ENCODE assay signal across 1 cellular context in genomic region chr2:237474931-237475703, GRCh38.
TF ChIP-seq lines count a peak whose summit lies in the region.

No MANE protein-coding gene starts in this region.

TF ChIP-seq in HepG2, 621 proteins besides CTCF, POLR2A, EP300 and RAD21 (continued from another document and continues in another):
- TF ChIP-seq PATZ1 (CRISPR knock-in tag; IDR thresholded peaks at IDR 0.05) (peak; percentile 76), GTF3A (CRISPR knock-in tag; conservative IDR thresholded peaks at IDR 0.05) (0 out of 2 replicates have a peak, but pooled peaks have one; percentile 41), ZNF101 (CRISPR knock-in tag; IDR thresholded peaks at IDR 0.05; ENCODE audit: borderline replicate concordance, low read depth) (no peak), ZNF335 (CRISPR knock-in tag; IDR thresholded peaks at IDR 0.05) (no peak), ZNF33B (CRISPR knock-in tag; IDR thresholded peaks at IDR 0.05) (no peak), ZNF276 (CRISPR knock-in tag; IDR thresholded peaks at IDR 0.05; ENCODE audit: low read depth) (no peak), HOXA7 (CRISPR knock-in tag; IDR thresholded peaks at IDR 0.05) (no peak), TOE1 (CRISPR knock-in tag; IDR thresholded peaks at IDR 0.05) (no peak; the same call in 1 of the 2 replicates), ATF2 (CRISPR knock-in tag; IDR thresholded peaks at IDR 0.05) (peak; percentile 56; the same call in 1 of the 2 replicates), ZNF597 (CRISPR knock-in tag; IDR thresholded peaks at IDR 0.05) (no peak), ZNF768 (CRISPR knock-in tag; IDR thresholded peaks at IDR 0.05) (peak; percentile 53), ZFAT (CRISPR knock-in tag; conservative IDR thresholded peaks at IDR 0.05) (no peak), FOXA3 (CRISPR knock-in tag; IDR thresholded peaks at IDR 0.05) (0 out of 2 replicates have a peak, but pooled peaks have one; percentile 25), ZNF557 (CRISPR knock-in tag; IDR thresholded peaks at IDR 0.05) (no peak), ZNF598 (CRISPR knock-in tag; IDR thresholded peaks at IDR 0.05; ENCODE audit: borderline replicate concordance) (no peak), GFI1 (CRISPR knock-in tag; IDR thresholded peaks at IDR 0.05; ENCODE audit: borderline replicate concordance) (no peak), ZNF672 (CRISPR knock-in tag; IDR thresholded peaks at IDR 0.05) (no peak), SP1 (IDR thresholded peaks at IDR 0.05) (no peak), SP1 (CRISPR knock-in tag; IDR thresholded peaks at IDR 0.05) (peak; percentile 70; the same call in 1 of the 2 replicates), STAT5B (CRISPR knock-in tag; IDR thresholded peaks at IDR 0.05) (no peak), ZNF280B (CRISPR knock-in tag; IDR thresholded peaks at IDR 0.05; ENCODE audit: borderline replicate concordance) (0 out of 2 replicates have a peak, but pooled peaks have one; percentile 16), CEBPG (CRISPR knock-in tag; IDR thresholded peaks at IDR 0.05) (peak; percentile 2; the same call in 1 of the 2 replicates), ZSCAN25 (CRISPR knock-in tag; IDR thresholded peaks at IDR 0.05) (no peak), TEAD2 (CRISPR knock-in tag; IDR thresholded peaks at IDR 0.05) (no peak), PHF20 (CRISPR knock-in tag; IDR thresholded peaks at IDR 0.05) (peak; percentile 75), HNF4G (IDR thresholded peaks at IDR 0.05; ENCODE audit: borderline replicate concordance, low read depth, low read length) (no peak; the same call in none of the 2 replicates), HNF4G (CRISPR knock-in tag; IDR thresholded peaks at IDR 0.05; ENCODE audit: borderline replicate concordance, low read depth) (no peak), GLI4 (CRISPR knock-in tag; IDR thresholded peaks at IDR 0.05; ENCODE audit: borderline replicate concordance) (no peak), ZFP36 (IDR thresholded peaks at IDR 0.05; ENCODE audit: borderline replicate concordance, low read depth, low read length, partially characterized antibody) (no peak), MLLT10 (CRISPR knock-in tag; IDR thresholded peaks at IDR 0.05) (no peak), SNAPC2 (CRISPR knock-in tag; IDR thresholded peaks at IDR 0.05) (peak; percentile 59; the same call in 1 of the 2 replicates), U2AF1 (optimal IDR thresholded peaks at IDR 0.05; ENCODE audit: low read depth, low read length) (no peak), PAXIP1 (CRISPR knock-in tag; conservative IDR thresholded peaks at IDR 0.05) (no peak; the same call in 1 of the 2 replicates), ZNF816 (CRISPR knock-in tag; IDR thresholded peaks at IDR 0.05; ENCODE audit: borderline replicate concordance) (0 out of 2 replicates have a peak, but pooled peaks have one; percentile 35), CREB3 (CRISPR knock-in tag; IDR thresholded peaks at IDR 0.05) (0 out of 2 replicates have a peak, but pooled peaks have one; percentile 46), ZNF570 (CRISPR knock-in tag; IDR thresholded peaks at IDR 0.05; ENCODE audit: borderline replicate concordance) (no peak; the same call in 1 of the 2 replicates), ZNF337 (CRISPR knock-in tag; IDR thresholded peaks at IDR 0.05; ENCODE audit: borderline replicate concordance, low read depth) (no peak), ZNF44 (CRISPR knock-in tag; IDR thresholded peaks at IDR 0.05) (no peak; the same call in 1 of the 2 replicates), NFIC (IDR thresholded peaks at IDR 0.05; ENCODE audit: low read length) (no peak), ZNF331 (CRISPR knock-in tag; IDR thresholded peaks at IDR 0.05) (peak; percentile 59), TCF7 (IDR thresholded peaks at IDR 0.05; ENCODE audit: low read depth) (no peak), FIP1L1 (IDR thresholded peaks at IDR 0.05; ENCODE audit: borderline replicate concordance, insufficient read depth, low read depth, low read length) (no peak), TRIM22 (IDR thresholded peaks at IDR 0.05) (no peak), ZNF83 (CRISPR knock-in tag; IDR thresholded peaks at IDR 0.05; ENCODE audit: borderline replicate concordance) (no peak), GABPB1 (CRISPR knock-in tag; IDR thresholded peaks at IDR 0.05) (peak; percentile 89), MTA1 (CRISPR knock-in tag; IDR thresholded peaks at IDR 0.05; ENCODE audit: borderline replicate concordance) (peak; percentile 90; the same call in 1 of the 2 replicates), TBP (CRISPR knock-in tag; IDR thresholded peaks at IDR 0.05) (peak; percentile 47; the same call in 1 of the 2 replicates), RNF219 (CRISPR knock-in tag; IDR thresholded peaks at IDR 0.05) (no peak), PHF5A (CRISPR knock-in tag; IDR thresholded peaks at IDR 0.05; ENCODE audit: low read depth, unreplicated experiment) (no peak), MAFF (IDR thresholded peaks at IDR 0.05; ENCODE audit: low read depth, low read length) (no peak), KLF16 (CRISPR knock-in tag; IDR thresholded peaks at IDR 0.05) (peak in 1 of 2 experiments; percentile 76; a peak in 1 of 4 replicates), GATAD2A (CRISPR knock-in tag; IDR thresholded peaks at IDR 0.05) (peak; percentile 33), TAF1 (CRISPR knock-in tag; IDR thresholded peaks at IDR 0.05) (peak; percentile 59), ZNF644 (CRISPR knock-in tag; IDR thresholded peaks at IDR 0.05; ENCODE audit: low read depth) (0 out of 2 replicates have a peak, but pooled peaks have one; percentile 37), DNMT1 (CRISPR knock-in tag; IDR thresholded peaks at IDR 0.05) (peak; percentile 53; the same call in 1 of the 2 replicates), RBFOX2 (IDR thresholded peaks at IDR 0.05; ENCODE audit: low read depth, low read length) (peak; percentile 92), MTF2 (CRISPR knock-in tag; IDR thresholded peaks at IDR 0.05; ENCODE audit: borderline replicate concordance) (peak; percentile 91)
